In genomic region chr12:57898308-57898970, GRCh38 we compare ENCODE assay signal across 8 cellular contexts. TPM values are rescaled to one million over a fixed set of nuclear protein-coding genes. Genes with fewer than 3 reads are reported as not detected.
DNase-seq lines count a peak whose midpoint lies in the region; ATAC-seq and TF ChIP-seq lines count a peak whose summit lies in the region.

No MANE protein-coding gene starts in this region.

- no peak for ATAC-seq in CD8-positive, alpha-beta T cell
- peak; percentile 31 for ATAC-seq in GM19395 (IDR thresholded peaks at IDR 0.05; ENCODE audit: unreplicated experiment)
- ATAC-seq in stimulated activated effector memory CD8-positive, alpha-beta T cell treated with anti-CD3 and anti-CD28 coated beads, Interleukin-12 subunit alpha, Interleukin-12 subunit beta, amount 100 ng/mL, for 72 hours: no peak
- no peak for ATAC-seq in GM21786 (IDR thresholded peaks at IDR 0.05; ENCODE audit: unreplicated experiment)
- no peak for ATAC-seq in GM18861 (IDR thresholded peaks at IDR 0.05; ENCODE audit: unreplicated experiment)

- CTCF ChIA-PET in CD8-positive, alpha-beta T cell (lab: Charles Lee): interaction anchor here (0.6 to 7.0 kb wide), 7 partner anchors 9 to 95 kb away, joined by 3 to 47 read pairs (median 3); no protein-coding TSS in a partner anchor

- DNase-seq in CD8-positive, alpha-beta T cell: no peak
- peak; percentile 56 for DNase-seq in NAMALWA (ENCODE audit: low spot score)
- DNase-seq in colonic mucosa: peak; percentile 44
- DNase-seq in stimulated activated effector memory CD8-positive, alpha-beta T cell treated with anti-CD3 and anti-CD28 coated beads, Interleukin-12 subunit alpha, Interleukin-12 subunit beta, amount 100 ng/mL, for 72 hours (ENCODE audit: low spot score in 2 of 2): no peak
- no peak for DNase-seq in superior temporal gyrus (ENCODE audit: extremely low spot score)

- intact Hi-C loops in CD8-positive, alpha-beta T cell (cut with DNase I, micrococcal nuclease): loop anchor here (5.0 kb wide), 2 partner anchors 36 to 51 kb away; partner anchors contain the start of gene CTDSP2 (in 1 of the 2)
- intact Hi-C loops in colonic mucosa (cut with DNase I): no loop called here

- H3K27ac Mint-ChIP-seq in CD8-positive, alpha-beta T cell: peak overlapping the region; percentile 99
- peak overlapping the region; percentile 90 for H3K27ac Mint-ChIP-seq in stimulated activated effector memory CD8-positive, alpha-beta T cell treated with anti-CD3 and anti-CD28 coated beads, Interleukin-12 subunit alpha, Interleukin-12 subunit beta, amount 100 ng/mL, for 72 hours

- no peaks in the 10 kb centered on the region for H3K9me3 ChIP-seq in CD8-positive, alpha-beta T cell (ENCODE audit: low read length)
- H3K9me3 ChIP-seq in colonic mucosa: no peaks in the 10 kb centered on the region

- H3K36me3 Mint-ChIP-seq in CD8-positive, alpha-beta T cell: no peaks in the 10 kb centered on the region
- H3K36me3 Mint-ChIP-seq in stimulated activated effector memory CD8-positive, alpha-beta T cell treated with anti-CD3 and anti-CD28 coated beads, Interleukin-12 subunit alpha, Interleukin-12 subunit beta, amount 100 ng/mL, for 72 hours: peaks cover 5% of the 10 kb centered on the region

- peak overlapping the region; percentile 71 for H3K4me3 Mint-ChIP-seq in CD8-positive, alpha-beta T cell
- H3K4me3 Mint-ChIP-seq in stimulated activated effector memory CD8-positive, alpha-beta T cell treated with anti-CD3 and anti-CD28 coated beads, Interleukin-12 subunit alpha, Interleukin-12 subunit beta, amount 100 ng/mL, for 72 hours: peak overlapping the region; percentile 70

- H3K9ac ChIP-seq in colonic mucosa (ENCODE audit: low read depth in 2 of 2, low read length in 2 of 2): peak overlapping the region in 1 of 2 donors; percentile 43

- no peak for TF ChIP-seq CTCF in CD8-positive, alpha-beta T cell (IDR thresholded peaks at IDR 0.05)
- TF ChIP-seq CTCF in colonic mucosa (IDR thresholded peaks at IDR 0.05): no peak

- peaks cover 3% of the 10 kb centered on the region for H3K27me3 Mint-ChIP-seq in CD8-positive, alpha-beta T cell (ENCODE audit: low read depth)

- H3K27ac ChIP-seq in CD8-positive, alpha-beta T cell (ENCODE audit: low read depth, low read length): peak overlapping the region; percentile 55
- peak overlapping the region; percentile 42 for H3K27ac ChIP-seq in colonic mucosa

- no peak overlapping the region for H3K4me3 ChIP-seq in CD8-positive, alpha-beta T cell (ENCODE audit: low read depth, low read length)
- H3K4me3 ChIP-seq in colonic mucosa: no peak overlapping the region

- POLR2A ChIA-PET in CD8-positive, alpha-beta T cell (lab: Charles Lee): interaction anchor here (0.6 to 3.9 kb wide), 10 partner anchors 9 to 419 kb away, joined by 3 to 10 read pairs (median 3); partner anchors contain the start of genes ARHGAP9, AVIL and TSFM

- H3K27me3 ChIP-seq in CD8-positive, alpha-beta T cell (ENCODE audit: insufficient read depth, low read length): no peaks in the 10 kb centered on the region
- H3K27me3 ChIP-seq in colonic mucosa: no peaks in the 10 kb centered on the region

- H3K9me3 Mint-ChIP-seq in CD8-positive, alpha-beta T cell: no peaks in the 10 kb centered on the region
- H3K9me3 Mint-ChIP-seq in stimulated activated effector memory CD8-positive, alpha-beta T cell treated with anti-CD3 and anti-CD28 coated beads, Interleukin-12 subunit alpha, Interleukin-12 subunit beta, amount 100 ng/mL, for 72 hours: no peaks in the 10 kb centered on the region

- H3K36me3 ChIP-seq in CD8-positive, alpha-beta T cell (ENCODE audit: insufficient read depth, low read length): no peaks in the 10 kb centered on the region
- no peaks in the 10 kb centered on the region for H3K36me3 ChIP-seq in colonic mucosa

- H3K4me1 Mint-ChIP-seq in CD8-positive, alpha-beta T cell (ENCODE audit: low read depth): peaks cover 50% of the 10 kb centered on the region
- peaks cover 41% of the 10 kb centered on the region for H3K4me1 Mint-ChIP-seq in stimulated activated effector memory CD8-positive, alpha-beta T cell treated with anti-CD3 and anti-CD28 coated beads, Interleukin-12 subunit alpha, Interleukin-12 subunit beta, amount 100 ng/mL, for 72 hours

- H3K4me1 ChIP-seq in CD8-positive, alpha-beta T cell (ENCODE audit: insufficient read depth, low read length): peaks cover 45% of the 10 kb centered on the region
- peaks cover 24% of the 10 kb centered on the region for H3K4me1 ChIP-seq in colonic mucosa

RNA-seq across cellular contexts. Expression of gene ATP23, which starts 42.9 kb away (rescaled TPM):
- 1 to 10 TPM; 3.6 to 4.7 TPM for total RNA-seq in CD8-positive, alpha-beta T cell
- total RNA-seq in colonic mucosa: 10 to 100 TPM; 13.1 to 14.9 TPM

RNA-seq across cellular contexts. Expression of gene CTDSP2, which starts 51.9 kb away (rescaled TPM):
- total RNA-seq in CD8-positive, alpha-beta T cell: 10 to 100 TPM; 68.1 to 70.5 TPM
- total RNA-seq in colonic mucosa: 100 to 1,000 TPM; 131 to 200 TPM

Comparison
In these comparisons a context has a peak if more than half of its experiments do, and no peak if none do; other contexts are left out.
1. DNase-seq: peak in NAMALWA (single experiment) and colonic mucosa (single experiment); none in CD8-positive, alpha-beta T cell (0 of 7), stimulated activated effector memory CD8-positive, alpha-beta T cell treated with anti-CD3 and anti-CD28 coated beads, Interleukin-12 subunit alpha, Interleukin-12 subunit beta, amount 100 ng/mL, for 72 hours (0 of 2) and superior temporal gyrus (single experiment).